34 cellular contexts compared by ENCODE assay signal in the genomic region with DNA sequence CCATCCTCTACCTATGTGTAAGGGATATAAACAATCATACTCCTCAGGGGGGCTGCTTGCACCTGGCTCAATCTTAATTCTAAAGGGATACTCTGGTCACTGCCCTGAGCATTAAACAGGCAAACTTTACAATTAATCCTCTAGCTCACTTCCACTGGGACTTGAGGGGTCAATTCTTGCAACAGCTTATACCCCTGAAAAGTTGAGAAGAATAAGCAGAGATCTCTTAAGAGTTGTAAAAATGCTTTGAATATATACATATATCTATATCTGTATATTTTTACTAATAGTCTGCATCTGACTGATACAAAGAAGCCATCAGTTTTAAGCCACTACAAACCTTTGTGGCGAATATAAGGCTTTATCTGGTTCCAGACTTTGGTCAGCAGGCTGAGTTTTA.
"Had no signal": no experiment of that assay in that cellular context is flagged by ENCODE, and none has a peak within 500 bp of the region (broad histone marks: within the 10 kb centered on the region; RNA-seq: fewer than 3 reads in every experiment).

No MANE protein-coding gene starts in this region.

- DNase-seq: Karpas-422, Kasumi-1, MG63, MM.1S, MV-4-11, NCI-H1048, NCI-H1092, NCI-H1092 treated with DMSO at 0.1 percent for 48 hours, NCI-H1105, NCI-H1105 treated with DMSO at 0.1 percent for 48 hours, NCI-H1417, NCI-H1417 treated with DMSO at 0.1 percent for 48 hours, NCI-H1436, NCI-H1436 treated with DMSO at 0.1 percent for 48 hours, NCI-H146, NCI-H1694, NCI-H1694 treated with DMSO at 0.1 percent for 48 hours, NCI-H187, NCI-H187 treated with DMSO at 0.1 percent for 48 hours, NCI-H1930, NCI-H2029, NCI-H2029 treated with DMSO at 0.1 percent for 48 hours, NCI-H2081, NCI-H2081 treated with DMSO at 0.1 percent for 48 hours, NCI-H2107, NCI-H2171, NCI-H2171 treated with DMSO at 0.1 percent for 48 hours, NCI-H2227 treated with DMSO at 0.1 percent for 48 hours, NCI-H226, NCI-H345, NCI-H446, NCI-H446 treated with DMSO at 0.1 percent for 48 hours, NCI-H510A, NCI-H510A treated with DMSO at 0.1 percent for 48 hours had no signal
